8 cellular contexts compared by ENCODE assay signal in genomic region chr7:74206589-74207120, GRCh38. TPM values are rescaled to one million over a fixed set of nuclear protein-coding genes. Genes with fewer than 3 reads are reported as not detected.
A peak's percentile ranks its signal among the peaks of the same experiment; 100 is the strongest.
DNase-seq lines count a peak whose midpoint lies in the region; ATAC-seq and TF ChIP-seq lines count a peak whose summit lies in the region.

No MANE protein-coding gene starts in this region.

- H3K9me3 ChIP-seq in T-helper 17 cell (ENCODE audit: control insufficient read depth, low read length, poor library complexity, severe bottlenecking) = no peaks in the 10 kb centered on the region
- no peaks in the 10 kb centered on the region for H3K9me3 ChIP-seq in adrenal gland (replicated peaks in 1 of 3)
- H3K9me3 ChIP-seq in vagina = no peaks in the 10 kb centered on the region

- TF ChIP-seq CTCF in NB4 (IDR thresholded peaks at IDR 0.05; ENCODE audit: low read depth, low read length) (peak; percentile 97), adrenal gland (IDR thresholded peaks at IDR 0.05) (peak; percentile 94 to 97 (median 97)), vagina (IDR thresholded peaks at IDR 0.05) (peak; percentile 90 to 97 (median 97))

- ATAC-seq in T-helper 17 cell (peak; percentile 81), left cardiac atrium (peak; percentile 74 to 80)

- peak overlapping the region; percentile 63 for H3K27ac Mint-ChIP-seq in T-helper 17 cell

- 13 to 58% (median 28%) methylated on average over 6 to 23 of the region's 23 CpGs for WGBS in adrenal gland, 4 donors

- H3K4me1 ChIP-seq in adrenal gland (replicated peaks in 1 of 2) (peaks cover 0 to 4% of the 10 kb centered on the region in 2 donors), vagina (peaks cover 28% of the 10 kb centered on the region)

- H3K4me3 Mint-ChIP-seq in T-helper 17 cell = peak overlapping the region; percentile 45

- TF ChIP-seq POLR2A in NB4 (IDR thresholded peaks at IDR 0.05; ENCODE audit: extremely low read depth, insufficient read length) = no peak
- TF ChIP-seq POLR2A in adrenal gland (IDR thresholded peaks at IDR 0.05) = no peak
- TF ChIP-seq POLR2A in vagina (IDR thresholded peaks at IDR 0.05) = no peak

- DNase-seq in SIG-M5 treated with dmso at 0.1 percent for 504 hours (lab: John Stamatoyannopoulos, UW; ENCODE audit: unreplicated experiment) (peak; percentile 69), SIG-M5 (lab: John Stamatoyannopoulos, UW) (no peak), NB4 (ENCODE audit: low read depth) (peak; percentile 88), T-helper 17 cell (peak; percentile 64 to 75 (median 70)), adrenal gland (peak; percentile 78 to 96 (median 91)), left cardiac atrium (peak; percentile 88), renal cortical epithelial cell (ENCODE audit: low read depth) (peak; percentile 31), vagina (ENCODE audit: extremely low spot score in 2 of 2) (no peak)

- H3K4me3 ChIP-seq in NB4 (ENCODE audit: low read depth, low read length) = no peak overlapping the region
- H3K4me3 ChIP-seq in adrenal gland = peak overlapping the region in 1 of 4 donors; percentile 40
- H3K4me3 ChIP-seq in vagina = peak overlapping the region in 1 of 2 donors; percentile 27

- H3K4me1 Mint-ChIP-seq in T-helper 17 cell = peaks cover 20% of the 10 kb centered on the region

- no peak overlapping the region for H3K27ac ChIP-seq in adrenal gland
- no peak overlapping the region for H3K27ac ChIP-seq in vagina

- intact Hi-C loops in adrenal gland (cut with DNase I) = loop anchor here in 1 of 2 donors (2.0 to 10.0 kb wide), 2 partner anchors 88 to 194 kb away; no protein-coding TSS in a partner anchor
- intact Hi-C loops in left cardiac atrium (cut with DNase I) = loop anchor here (1.0 to 5.0 kb wide), 4 partner anchors 139 to 339 kb away; no protein-coding TSS in a partner anchor
- intact Hi-C loops in vagina (cut with DNase I) = loop anchor here (2.0 kb wide), 1 partner anchor 188 kb away; no protein-coding TSS in a partner anchor

- H3K27me3 Mint-ChIP-seq in T-helper 17 cell = no peaks in the 10 kb centered on the region

- H3K27me3 ChIP-seq in adrenal gland = no peaks in the 10 kb centered on the region
- H3K27me3 ChIP-seq in vagina = no peaks in the 10 kb centered on the region

- H3K36me3 ChIP-seq in adrenal gland (replicated peaks in 1 of 2) (no peaks in the 10 kb centered on the region), vagina (no peaks in the 10 kb centered on the region)

- H3K36me3 Mint-ChIP-seq in T-helper 17 cell (ENCODE audit: low read depth) = peaks cover 2% of the 10 kb centered on the region

RNA-seq across cellular contexts. Expression of gene LAT2, which starts 3.2 kb away (rescaled TPM):
- total RNA-seq in T-helper 17 cell (1 to 10 TPM; 2.2 to 8.6 TPM), adrenal gland (10 to 100 TPM in 7 of 8 donors, 1 to 10 TPM in 1; 9.0 to 16.9 (median 14.2) TPM), left cardiac atrium (1 to 10 TPM; 4.2 to 5.6 TPM), renal cortical epithelial cell (0.35 and 1.0 TPM in 2 replicates), vagina (4.2 TPM)
- 10 to 100 TPM in 1 of 3 donors, 1 to 10 TPM in 2; 5.5 to 14.3 (median 9.5) TPM for polyA plus RNA-seq in adrenal gland

RNA-seq across cellular contexts. Expression of gene EIF4H, which starts 32.5 kb away (rescaled TPM):
- total RNA-seq in T-helper 17 cell (100 to 1,000 TPM; 242 to 255 TPM), adrenal gland (100 to 1,000 TPM; 235 to 364 (median 263) TPM), left cardiac atrium (100 to 1,000 TPM; 163 to 219 TPM), renal cortical epithelial cell (332 and 407 TPM in 2 replicates), vagina (139 TPM)
- 100 to 1,000 TPM; 108 to 215 (median 142) TPM for polyA plus RNA-seq in adrenal gland

RNA-seq across cellular contexts. Expression of gene RFC2, which starts 47.5 kb away (rescaled TPM):
- total RNA-seq in T-helper 17 cell (10 to 100 TPM in 1 of 2 donors, 1 to 10 TPM in 1; 9.5 to 12.4 TPM), adrenal gland (10 to 100 TPM; 12.0 to 19.4 (median 14.6) TPM), left cardiac atrium (10 to 100 TPM; 13.8 to 14.3 TPM), renal cortical epithelial cell (8.8 and 24.7 TPM in 2 replicates), vagina (14.5 TPM)
- polyA plus RNA-seq in adrenal gland = 10 to 100 TPM in 2 of 3 donors, 1 to 10 TPM in 1; 9.3 to 18.0 (median 12.3) TPM

Comparison
In these comparisons a context has a peak if more than half of its experiments do, and no peak if none do; other contexts are left out.
1. DNase-seq: peak in SIG-M5 treated with dmso at 0.1 percent for 504 hours (single experiment), NB4 (single experiment), T-helper 17 cell (3 of 3), adrenal gland (7 of 7), left cardiac atrium (single experiment) and renal cortical epithelial cell (single experiment); none in SIG-M5 (single experiment) and vagina (0 of 2).
2. Peak in every context shown above with its lines, with median percentiles within 50 percentile points of each other: CTCF ChIP-seq.